1 cellular context compared by ENCODE assay signal in the genomic region with DNA sequence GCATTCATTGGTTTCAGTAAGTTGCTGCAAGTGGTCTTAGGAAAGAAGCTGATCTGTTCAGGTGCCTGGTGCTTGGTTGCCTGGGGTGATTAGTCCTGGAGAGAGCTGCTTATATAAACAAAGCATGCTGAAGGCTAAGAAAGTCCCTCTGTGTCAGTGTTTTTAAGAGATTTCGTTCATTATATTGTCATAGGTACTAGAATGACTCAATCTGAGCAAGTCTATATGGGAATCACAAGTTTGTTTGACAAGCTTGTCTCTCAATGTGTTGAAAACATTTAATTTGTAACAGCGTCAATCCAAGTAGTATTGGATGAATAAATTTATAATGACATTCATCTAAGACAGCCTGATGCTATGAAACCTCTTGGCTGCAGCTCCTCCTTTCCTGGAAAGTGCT.
TF ChIP-seq lines count a peak whose summit lies in the region.

No MANE protein-coding gene starts in this region.

TF ChIP-seq in GM23338, 12 proteins besides CTCF, POLR2A, EP300 and RAD21 (continued from another document):
- TF ChIP-seq, protein P1, sequence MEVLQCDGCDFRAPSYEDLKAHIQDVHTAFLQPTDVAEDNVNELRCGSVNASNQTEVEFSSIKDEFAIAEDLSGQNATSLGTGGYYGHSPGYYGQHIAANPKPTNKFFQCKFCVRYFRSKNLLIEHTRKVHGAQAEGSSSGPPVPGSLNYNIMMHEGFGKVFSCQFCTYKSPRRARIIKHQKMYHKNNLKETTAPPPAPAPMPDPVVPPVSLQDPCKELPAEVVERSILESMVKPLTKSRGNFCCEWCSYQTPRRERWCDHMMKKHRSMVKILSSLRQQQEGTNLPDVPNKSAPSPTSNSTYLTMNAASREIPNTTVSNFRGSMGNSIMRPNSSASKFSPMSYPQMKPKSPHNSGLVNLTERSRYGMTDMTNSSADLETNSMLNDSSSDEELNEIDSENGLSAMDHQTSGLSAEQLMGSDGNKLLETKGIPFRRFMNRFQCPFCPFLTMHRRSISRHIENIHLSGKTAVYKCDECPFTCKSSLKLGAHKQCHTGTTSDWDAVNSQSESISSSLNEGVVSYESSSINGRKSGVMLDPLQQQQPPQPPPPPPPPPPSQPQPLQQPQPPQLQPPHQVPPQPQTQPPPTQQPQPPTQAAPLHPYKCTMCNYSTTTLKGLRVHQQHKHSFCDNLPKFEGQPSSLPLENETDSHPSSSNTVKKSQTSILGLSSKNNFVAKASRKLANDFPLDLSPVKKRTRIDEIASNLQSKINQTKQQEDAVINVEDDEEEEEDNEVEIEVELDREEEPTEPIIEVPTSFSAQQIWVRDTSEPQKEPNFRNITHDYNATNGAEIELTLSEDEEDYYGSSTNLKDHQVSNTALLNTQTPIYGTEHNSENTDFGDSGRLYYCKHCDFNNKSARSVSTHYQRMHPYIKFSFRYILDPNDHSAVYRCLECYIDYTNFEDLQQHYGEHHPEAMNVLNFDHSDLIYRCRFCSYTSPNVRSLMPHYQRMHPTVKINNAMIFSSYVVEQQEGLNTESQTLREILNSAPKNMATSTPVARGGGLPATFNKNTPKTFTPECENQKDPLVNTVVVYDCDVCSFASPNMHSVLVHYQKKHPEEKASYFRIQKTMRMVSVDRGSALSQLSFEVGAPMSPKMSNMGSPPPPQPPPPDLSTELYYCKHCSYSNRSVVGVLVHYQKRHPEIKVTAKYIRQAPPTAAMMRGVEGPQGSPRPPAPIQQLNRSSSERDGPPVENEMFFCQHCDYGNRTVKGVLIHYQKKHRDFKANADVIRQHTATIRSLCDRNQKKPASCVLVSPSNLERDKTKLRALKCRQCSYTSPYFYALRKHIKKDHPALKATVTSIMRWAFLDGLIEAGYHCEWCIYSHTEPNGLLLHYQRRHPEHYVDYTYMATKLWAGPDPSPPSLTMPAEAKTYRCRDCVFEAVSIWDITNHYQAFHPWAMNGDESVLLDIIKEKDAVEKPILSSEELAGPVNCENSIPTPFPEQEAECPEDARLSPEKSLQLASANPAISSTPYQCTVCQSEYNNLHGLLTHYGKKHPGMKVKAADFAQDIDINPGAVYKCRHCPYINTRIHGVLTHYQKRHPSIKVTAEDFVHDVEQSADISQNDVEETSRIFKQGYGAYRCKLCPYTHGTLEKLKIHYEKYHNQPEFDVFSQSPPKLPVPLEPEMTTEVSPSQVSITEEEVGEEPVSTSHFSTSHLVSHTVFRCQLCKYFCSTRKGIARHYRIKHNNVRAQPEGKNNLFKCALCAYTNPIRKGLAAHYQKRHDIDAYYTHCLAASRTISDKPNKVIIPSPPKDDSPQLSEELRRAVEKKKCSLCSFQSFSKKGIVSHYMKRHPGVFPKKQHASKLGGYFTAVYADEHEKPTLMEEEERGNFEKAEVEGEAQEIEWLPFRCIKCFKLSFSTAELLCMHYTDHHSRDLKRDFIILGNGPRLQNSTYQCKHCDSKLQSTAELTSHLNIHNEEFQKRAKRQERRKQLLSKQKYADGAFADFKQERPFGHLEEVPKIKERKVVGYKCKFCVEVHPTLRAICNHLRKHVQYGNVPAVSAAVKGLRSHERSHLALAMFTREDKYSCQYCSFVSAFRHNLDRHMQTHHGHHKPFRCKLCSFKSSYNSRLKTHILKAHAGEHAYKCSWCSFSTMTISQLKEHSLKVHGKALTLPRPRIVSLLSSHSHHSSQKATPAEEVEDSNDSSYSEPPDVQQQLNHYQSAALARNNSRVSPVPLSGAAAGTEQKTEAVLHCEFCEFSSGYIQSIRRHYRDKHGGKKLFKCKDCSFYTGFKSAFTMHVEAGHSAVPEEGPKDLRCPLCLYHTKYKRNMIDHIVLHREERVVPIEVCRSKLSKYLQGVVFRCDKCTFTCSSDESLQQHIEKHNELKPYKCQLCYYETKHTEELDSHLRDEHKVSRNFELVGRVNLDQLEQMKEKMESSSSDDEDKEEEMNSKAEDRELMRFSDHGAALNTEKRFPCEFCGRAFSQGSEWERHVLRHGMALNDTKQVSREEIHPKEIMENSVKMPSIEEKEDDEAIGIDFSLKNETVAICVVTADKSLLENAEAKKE (CRISPR knock-in tag; IDR thresholded peaks at IDR 0.05), result no peak
- no peak for TF ChIP-seq NANOG (IDR thresholded peaks at IDR 0.05; ENCODE audit: borderline replicate concordance)
TF ChIP-seq in GM23338: peak in this region for 0.
